In the genomic region with DNA sequence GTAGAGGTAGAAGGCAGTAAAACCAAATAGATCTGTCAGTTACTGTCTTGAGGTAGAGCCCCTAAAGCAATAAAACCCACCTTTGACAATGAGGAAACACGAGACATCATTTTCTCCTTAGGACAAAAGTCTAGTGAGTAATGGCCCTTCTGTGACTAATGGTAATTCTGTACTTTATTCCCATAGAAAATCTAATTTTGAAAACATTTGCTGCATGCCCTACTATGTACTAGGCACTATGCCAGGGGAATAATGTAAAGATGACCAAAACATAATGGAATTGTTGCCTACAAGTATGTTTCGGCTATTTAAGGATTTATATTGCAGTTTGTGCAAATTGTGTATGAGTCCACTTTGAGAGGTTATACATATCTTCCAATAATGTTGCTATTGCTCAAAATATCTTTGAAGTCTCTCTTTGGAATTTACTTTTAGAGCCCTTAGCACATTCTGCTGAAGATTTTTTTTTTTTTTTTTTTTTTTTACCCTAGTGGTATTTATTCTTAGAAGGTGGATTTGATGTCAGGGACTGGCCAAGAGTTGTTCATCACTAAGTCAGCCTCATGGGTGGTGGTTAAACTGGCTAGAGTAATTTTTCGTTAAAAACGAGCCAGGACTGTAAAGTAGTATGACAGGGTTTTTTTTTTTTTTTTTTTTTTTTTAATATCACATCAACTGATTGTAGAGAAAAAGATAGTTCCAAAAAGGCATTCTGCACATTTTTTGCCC, we compare ENCODE assay signal across 19 cellular contexts.
DNase-seq lines count a peak whose midpoint lies in the region; ATAC-seq, FAIRE-seq and TF ChIP-seq lines count a peak whose summit lies in the region.
"Had no signal": no experiment of that assay in that cellular context is flagged by ENCODE, and none has a peak within 500 bp of the region (broad histone marks: within the 10 kb centered on the region; RNA-seq: fewer than 3 reads in every experiment).

No MANE protein-coding gene starts in this region.

- no peak for ATAC-seq in GM19467 (IDR thresholded peaks at IDR 0.05; ENCODE audit: unreplicated experiment)

- peaks cover 77% of the 10 kb centered on the region for H3K4me1 Mint-ChIP-seq in osteocyte (ENCODE audit: unreplicated experiment)
- peaks cover 50% of the 10 kb centered on the region for H3K4me1 Mint-ChIP-seq in T-helper 2 cell treated with Interferon-gamma antibody and Interleukin-4, amounts not matched to agents 5 μg/mL and 100 μg/mL, for 36 hours (ENCODE audit: low read depth)

- no peak overlapping the region for H3K4me3 Mint-ChIP-seq in osteocyte (ENCODE audit: unreplicated experiment)
- no peak overlapping the region for H3K4me3 Mint-ChIP-seq in T-helper 2 cell treated with Interferon-gamma antibody and Interleukin-4, amounts not matched to agents 5 μg/mL and 100 μg/mL, for 36 hours
- H3K4me3 Mint-ChIP-seq: central memory CD8-positive, alpha-beta T cell; neural crest cell had no signal

- DNase-seq in EL: peak; percentile 58
- DNase-seq in RCC 7860 (ENCODE audit: low spot score): peak; percentile 26
- DNase-seq in dermis blood vessel endothelial cell: peak; percentile 15
- DNase-seq in osteocyte (ENCODE audit: extremely low spot score, unreplicated experiment): no peak
- no peak for DNase-seq in erythroblast (lab: John Stamatoyannopoulos, UW)
- no peak for DNase-seq in T-helper 2 cell treated with Interferon-gamma antibody and Interleukin-4, amounts not matched to agents 5 μg/mL and 100 μg/mL, for 36 hours (ENCODE audit: low spot score)
- DNase-seq in GM10266 (ENCODE audit: extremely low spot score): no peak
- DNase-seq: activated CD4-positive, CD25-positive, alpha-beta regulatory T cell; activated naive CD4-positive, alpha-beta T cell; AML-193; DMS 273 treated with DMSO at 0.1 percent for 48 hours; H7; NCI-H1417 treated with DMSO at 0.1 percent for 48 hours; NCI-H510A treated with DMSO at 0.1 percent for 48 hours; stimulated activated naive CD4-positive, alpha-beta T cell treated with Interleukin-2 at 50 U/mL for 16 hours; T-helper 1 cell had no signal

- TF ChIP-seq POLR2A in erythroblast (IDR thresholded peaks at IDR 0.05; ENCODE audit: low read length): no peak

- H3K27ac Mint-ChIP-seq in osteocyte (ENCODE audit: unreplicated experiment): peak overlapping the region; percentile 92
- no peak overlapping the region for H3K27ac Mint-ChIP-seq in T-helper 2 cell treated with Interferon-gamma antibody and Interleukin-4, amounts not matched to agents 5 μg/mL and 100 μg/mL, for 36 hours

- H3K27me3 Mint-ChIP-seq in osteocyte (ENCODE audit: unreplicated experiment): no peaks in the 10 kb centered on the region
- H3K27me3 Mint-ChIP-seq in T-helper 2 cell treated with Interferon-gamma antibody and Interleukin-4, amounts not matched to agents 5 μg/mL and 100 μg/mL, for 36 hours (ENCODE audit: low read depth): no peaks in the 10 kb centered on the region
- H3K27me3 Mint-ChIP-seq: central memory CD8-positive, alpha-beta T cell had no signal

- no peaks in the 10 kb centered on the region for H3K9me3 Mint-ChIP-seq in osteocyte (ENCODE audit: unreplicated experiment)
- H3K9me3 Mint-ChIP-seq in T-helper 2 cell treated with Interferon-gamma antibody and Interleukin-4, amounts not matched to agents 5 μg/mL and 100 μg/mL, for 36 hours: no peaks in the 10 kb centered on the region
- H3K9me3 Mint-ChIP-seq: central memory CD8-positive, alpha-beta T cell had no signal

- FAIRE-seq in RCC 7860 (lab: Jason Lieb, UNC): no peak

- no peaks in the 10 kb centered on the region for H3K36me3 Mint-ChIP-seq in osteocyte (ENCODE audit: unreplicated experiment)
- H3K36me3 Mint-ChIP-seq in T-helper 2 cell treated with Interferon-gamma antibody and Interleukin-4, amounts not matched to agents 5 μg/mL and 100 μg/mL, for 36 hours (ENCODE audit: low read depth): peaks cover 11% of the 10 kb centered on the region

- TF ChIP-seq CTCF in osteocyte (IDR thresholded peaks at IDR 0.05): no peak
- no peak for TF ChIP-seq CTCF in GM10266 (IDR thresholded peaks at IDR 0.05; ENCODE audit: control insufficient read depth, insufficient read depth, low read depth, missing control alignments)

Comparison
In these comparisons a context has a peak if more than half of its experiments do, and no peak if none do; other contexts are left out.
1. DNase-seq: peak in EL (single experiment), RCC 7860 (single experiment) and dermis blood vessel endothelial cell (single experiment); none in osteocyte (single experiment), erythroblast (0 of 2), T-helper 2 cell treated with Interferon-gamma antibody and Interleukin-4, amounts not matched to agents 5 μg/mL and 100 μg/mL, for 36 hours (single experiment) and GM10266 (single experiment).